ENCODE assay signal across 1 cellular context in the genomic region with DNA sequence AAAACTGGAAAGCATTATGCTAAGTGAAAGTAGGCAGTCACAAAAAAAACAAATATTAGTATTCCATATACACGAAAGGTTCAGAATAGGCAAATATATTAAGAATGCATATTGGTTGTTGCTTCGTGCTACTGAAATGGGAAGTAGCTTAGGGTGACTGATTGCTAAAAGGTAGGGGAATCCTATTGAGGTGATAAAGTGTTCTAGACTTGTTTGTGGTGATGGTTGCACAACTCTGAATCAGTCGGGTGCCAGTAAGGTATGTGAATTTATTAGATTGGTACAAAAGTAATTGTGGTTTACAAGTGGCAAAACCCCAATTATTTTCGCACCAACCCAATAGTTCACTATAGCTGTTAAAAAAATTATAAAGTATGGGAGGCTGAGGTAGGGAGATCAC.
A peak's percentile ranks its signal among the peaks of the same experiment; 100 is the strongest.
TF ChIP-seq lines count a peak whose summit lies in the region.

No MANE protein-coding gene starts in this region.

TF ChIP-seq in GM12878, 131 proteins besides CTCF, POLR2A, EP300 and RAD21 (continued from another document):
- peak; percentile 31; the same call in 1 of the 3 replicates for TF ChIP-seq POU2F2 (IDR thresholded peaks at IDR 0.05; ENCODE audit: borderline replicate concordance, low read depth, low read length)
- no peak; the same call in 1 of the 2 replicates for TF ChIP-seq NBN (IDR thresholded peaks at IDR 0.05)
- no peak for TF ChIP-seq SUPT20H (IDR thresholded peaks at IDR 0.05; ENCODE audit: borderline replicate concordance, control insufficient read depth, low read depth, low read length)
- no peak for TF ChIP-seq CUX1 (IDR thresholded peaks at IDR 0.05; ENCODE audit: insufficient replicate concordance, low read depth, low read length)
- TF ChIP-seq IKZF1 (conservative IDR thresholded peaks at IDR 0.05) = no peak; the same call in 1 of the 2 replicates
- peak; percentile 57 for TF ChIP-seq RELB (IDR thresholded peaks at IDR 0.05; ENCODE audit: low read depth)
- TF ChIP-seq PAX8 (IDR thresholded peaks at IDR 0.05) = no peak
- TF ChIP-seq SMAD5 (IDR thresholded peaks at IDR 0.05; ENCODE audit: low read depth) = no peak
- no peak for TF ChIP-seq ATF7 (IDR thresholded peaks at IDR 0.05; ENCODE audit: low read depth)
